20 cellular contexts compared by ENCODE assay signal in the genomic region with DNA sequence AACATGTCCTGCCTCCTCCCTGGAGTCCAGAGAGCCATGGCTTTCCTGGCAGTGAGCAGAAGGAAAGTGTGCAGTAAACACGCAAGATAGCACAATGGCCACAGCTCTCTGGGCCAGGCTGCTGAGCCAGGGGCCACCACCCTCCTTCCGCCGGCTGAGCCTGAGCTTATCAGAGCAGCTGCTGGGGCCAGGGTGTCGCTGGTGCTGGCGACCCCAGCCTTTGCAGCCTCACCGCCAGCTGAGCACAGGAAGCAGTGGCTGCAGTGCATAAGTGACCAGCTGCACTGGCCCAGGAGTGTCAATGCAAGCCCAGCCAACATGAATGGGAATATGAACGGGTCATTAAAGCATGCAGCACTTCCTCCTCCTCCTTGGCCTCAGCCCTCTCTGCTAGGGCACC.
DNase-seq lines count a peak whose midpoint lies in the region; ATAC-seq and TF ChIP-seq lines count a peak whose summit lies in the region.
"Had no signal": no experiment of that assay in that cellular context is flagged by ENCODE, and none has a peak within 500 bp of the region (broad histone marks: within the 10 kb centered on the region; RNA-seq: fewer than 3 reads in every experiment).

No MANE protein-coding gene starts in this region.

- BruUV-seq in Caco-2 (replicated peaks; lab: Mats Ljungman, UMichigan) = no TSS peak

- H3K27ac ChIP-seq in SK-N-SH (ENCODE audit: low read depth in 2 of 2, low read length in 1 of 2) (no peak overlapping the region), RWPE1 (peak overlapping the region; percentile 89), smooth muscle cell (ENCODE audit: low read depth) (no peak overlapping the region)
- H3K27ac ChIP-seq: adrenal gland, cardiac muscle cell, heart left ventricle, psoas muscle, tibial nerve had no signal

- H3K4me1 ChIP-seq in SK-N-SH (ENCODE audit: control insufficient read depth in 1 of 2, insufficient read depth in 2 of 2, low read depth in 1 of 2, low read length in 1 of 2) (peaks cover 42 to 66% of the 10 kb centered on the region in 2 experiments), smooth muscle cell (ENCODE audit: low read depth) (peaks cover 11% of the 10 kb centered on the region), Caco-2 (peaks cover 26% of the 10 kb centered on the region)

- H3K4me3 ChIP-seq in SK-N-SH (ENCODE audit: low read depth in 2 of 2, low read length in 1 of 2) (no peak overlapping the region), smooth muscle cell (no peak overlapping the region), Caco-2 (ENCODE audit: low read depth, low read length) (no peak overlapping the region)
- H3K4me3 ChIP-seq: adrenal gland, cardiac muscle cell, heart left ventricle, psoas muscle, tibial nerve had no signal

- H3K79me2 ChIP-seq in SK-N-SH (ENCODE audit: insufficient read depth) (no peaks in the 10 kb centered on the region), smooth muscle cell (ENCODE audit: low read depth) (no peaks in the 10 kb centered on the region)

- no peak for ATAC-seq in SK-N-SH treated with all-trans-retinoic acid at 6 μM for 48 hours
- peak; percentile 15 for ATAC-seq in left lobe of liver
- ATAC-seq: activated T-helper 17 cell treated with anti-CD3 and anti-CD28 coated beads, Interleukin-2, amount 50 U/mL, for 72 hours; naive thymus-derived CD4-positive, alpha-beta T cell; psoas muscle; stimulated activated naive B cell treated with anti-CD40 and anti-IgM and Interleukin-4, amounts not matched to agents 10 μg/mL and 1 μg/mL and 100 μg/mL, for 72 hours had no signal

- no peak overlapping the region for H3K4me3 Mint-ChIP-seq in Caco-2 (ENCODE audit: unreplicated experiment)
- H3K4me3 Mint-ChIP-seq: activated T-helper 17 cell treated with anti-CD3 and anti-CD28 coated beads, Interleukin-2, amount 50 U/mL, for 72 hours; CD4-positive, CD25-positive, alpha-beta regulatory T cell; memory B cell; naive thymus-derived CD4-positive, alpha-beta T cell; stimulated activated naive B cell treated with anti-CD40 and anti-IgM and Interleukin-4, amounts not matched to agents 10 μg/mL and 1 μg/mL and 100 μg/mL, for 72 hours had no signal

- no peak for TF ChIP-seq RAD21 in SK-N-SH (IDR thresholded peaks at IDR 0.05; ENCODE audit: low read length)

- H3K4me1 Mint-ChIP-seq in Caco-2 (ENCODE audit: low read depth, unreplicated experiment) = peaks cover 35% of the 10 kb centered on the region

- H3K27me3 ChIP-seq in SK-N-SH (ENCODE audit: insufficient read depth) = no peaks in the 10 kb centered on the region
- H3K27me3 ChIP-seq in smooth muscle cell (ENCODE audit: low read depth) = no peaks in the 10 kb centered on the region
- H3K27me3 ChIP-seq in Caco-2 (replicated peaks; ENCODE audit: control insufficient read depth, insufficient read depth, low read length) = no peaks in the 10 kb centered on the region
- H3K27me3 ChIP-seq: adrenal gland, cardiac muscle cell, heart left ventricle, tibial nerve had no signal

- no peak overlapping the region for H3K9ac ChIP-seq in SK-N-SH
- no peak overlapping the region for H3K9ac ChIP-seq in smooth muscle cell (ENCODE audit: low read depth)

- H4K20me1 ChIP-seq in SK-N-SH (ENCODE audit: insufficient read depth) (no peaks in the 10 kb centered on the region), smooth muscle cell (ENCODE audit: low read depth) (no peaks in the 10 kb centered on the region)

- H3K36me3 ChIP-seq in SK-N-SH (replicated peaks in 1 of 2; ENCODE audit: control insufficient read depth in 1 of 2, insufficient read depth in 2 of 2, low read length in 1 of 2) = no peaks in the 10 kb centered on the region
- H3K36me3 ChIP-seq in smooth muscle cell (ENCODE audit: low read depth) = no peaks in the 10 kb centered on the region
- H3K36me3 ChIP-seq in Caco-2 (ENCODE audit: control insufficient read depth, insufficient read depth, low read length) = no peaks in the 10 kb centered on the region
- H3K36me3 ChIP-seq: adrenal gland, cardiac muscle cell, heart left ventricle, tibial nerve had no signal

- DNase-seq in SK-N-SH (peak; percentile 80), RWPE1 (ENCODE audit: low spot score) (no peak), left lobe of liver (ENCODE audit: low spot score) (no peak), smooth muscle cell (lab: John Stamatoyannopoulos, UW; ENCODE audit: unreplicated experiment) (no peak), Caco-2 (no peak), NCI-H345 (lab: John Stamatoyannopoulos, UW) (no peak), hepatic stellate cell (ENCODE audit: low spot score) (no peak)
- DNase-seq: CD4-positive, CD25-positive, alpha-beta regulatory T cell; DMS79 treated with DMSO at 0.1 percent for 48 hours; effector CD4-positive, alpha-beta T cell; naive thymus-derived CD4-positive, alpha-beta T cell; psoas muscle; stimulated activated naive B cell treated with anti-CD40 and anti-IgM and Interleukin-4, amounts not matched to agents 10 μg/mL and 1 μg/mL and 100 μg/mL, for 72 hours had no signal

- no peaks in the 10 kb centered on the region for H3K27me3 Mint-ChIP-seq in Caco-2 (ENCODE audit: insufficient read depth, unreplicated experiment)
- H3K27me3 Mint-ChIP-seq: activated T-helper 17 cell treated with anti-CD3 and anti-CD28 coated beads, Interleukin-2, amount 50 U/mL, for 72 hours; CD4-positive, CD25-positive, alpha-beta regulatory T cell had no signal

- POLR2A ChIA-PET in SK-N-SH (lab: Yijun Ruan, JAX) (interaction anchor here (1.0 kb wide), 1 partner anchor 244 kb away, joined by 3 read pairs; no protein-coding TSS in a partner anchor), RWPE1 (lab: Yijun Ruan, JAX; ENCODE audit: low non-redundant PET) (no interaction called here), Caco-2 (lab: Charles Lee) (no interaction called here)

- WGBS in SK-N-SH (ENCODE audit: low lambda C conversion rate) = 88% methylated on average over 6 of the region's 7 CpGs
- WGBS in smooth muscle cell (ENCODE audit: low lambda C conversion rate) = 22% methylated on average over 7 of the region's 7 CpGs

- no peaks in the 10 kb centered on the region for H3K36me3 Mint-ChIP-seq in Caco-2 (ENCODE audit: insufficient read depth, unreplicated experiment)
- H3K36me3 Mint-ChIP-seq: CD4-positive, CD25-positive, alpha-beta regulatory T cell; memory B cell; naive thymus-derived CD4-positive, alpha-beta T cell had no signal

- H3K9me3 ChIP-seq in SK-N-SH (no peaks in the 10 kb centered on the region), smooth muscle cell (replicated peaks; ENCODE audit: low read depth) (no peaks in the 10 kb centered on the region), Caco-2 (no peaks in the 10 kb centered on the region)
- H3K9me3 ChIP-seq: adrenal gland, heart left ventricle, psoas muscle, tibial nerve had no signal

- H3K4me2 ChIP-seq in SK-N-SH (no peak overlapping the region), smooth muscle cell (peak overlapping the region; percentile 18)

- no peak for TF ChIP-seq EP300 in SK-N-SH (IDR thresholded peaks at IDR 0.05; ENCODE audit: borderline replicate concordance in 1 of 2, low read depth in 1 of 2, low read length in 1 of 2)

- H2AFZ ChIP-seq in SK-N-SH (ENCODE audit: low read depth) (no peak overlapping the region), smooth muscle cell (ENCODE audit: low read depth) (peak overlapping the region; percentile 50)

- H3K9me3 Mint-ChIP-seq in Caco-2 (ENCODE audit: unreplicated experiment) = no peaks in the 10 kb centered on the region
- H3K9me3 Mint-ChIP-seq: activated T-helper 17 cell treated with anti-CD3 and anti-CD28 coated beads, Interleukin-2, amount 50 U/mL, for 72 hours; memory B cell; naive thymus-derived CD4-positive, alpha-beta T cell; stimulated activated naive B cell treated with anti-CD40 and anti-IgM and Interleukin-4, amounts not matched to agents 10 μg/mL and 1 μg/mL and 100 μg/mL, for 72 hours had no signal

- TF ChIP-seq CTCF in SK-N-SH (IDR thresholded peaks at IDR 0.05) (no peak), RWPE1 (conservative IDR thresholded peaks at IDR 0.05; ENCODE audit: low read depth) (no peak), smooth muscle cell (IDR thresholded peaks at IDR 0.05; ENCODE audit: borderline replicate concordance, insufficient read depth, poor library complexity, severe bottlenecking) (no peak), Caco-2 (IDR thresholded peaks at IDR 0.05; ENCODE audit: insufficient read depth in 1 of 2, low read depth in 1 of 2, low read length in 1 of 2, severe bottlenecking in 1 of 2, unreplicated experiment in 1 of 2) (no peak)

- H3K27ac Mint-ChIP-seq in Caco-2 (ENCODE audit: unreplicated experiment) = no peak overlapping the region
- H3K27ac Mint-ChIP-seq: activated T-helper 17 cell treated with anti-CD3 and anti-CD28 coated beads, Interleukin-2, amount 50 U/mL, for 72 hours; CD4-positive, CD25-positive, alpha-beta regulatory T cell; memory B cell; stimulated activated naive B cell treated with anti-CD40 and anti-IgM and Interleukin-4, amounts not matched to agents 10 μg/mL and 1 μg/mL and 100 μg/mL, for 72 hours had no signal

- H3F3A ChIP-seq in SK-N-SH (replicated peaks; ENCODE audit: insufficient read depth) (peaks cover 18% of the 10 kb centered on the region), smooth muscle cell (ENCODE audit: low read depth) (peaks cover 4% of the 10 kb centered on the region)

- no peaks in the 10 kb centered on the region for H3K9me2 ChIP-seq in SK-N-SH

- intact Hi-C loops in Caco-2 (cut with micrococcal nuclease; ENCODE audit: unreplicated experiment) = no loop called here

- CTCF ChIA-PET in SK-N-SH (lab: Yijun Ruan, JAX) = interaction anchor here (1.2 to 2.3 kb wide), 4 partner anchors 8 to 37 kb away, joined by 3 to 10 read pairs (median 4); no protein-coding TSS in a partner anchor
- CTCF ChIA-PET in RWPE1 (lab: Yijun Ruan, JAX) = no interaction called here
- CTCF ChIA-PET in Caco-2 (lab: Charles Lee) = no interaction called here

TF ChIP-seq in SK-N-SH, 30 proteins besides CTCF, POLR2A, EP300 and RAD21:
- 0 out of 2 replicates have a peak, but pooled peaks have one; percentile 5 for TF ChIP-seq GATA2 (CRISPR knock-in tag; IDR thresholded peaks at IDR 0.05)
- TF ChIP-seq MEF2A (IDR thresholded peaks at IDR 0.05; ENCODE audit: borderline replicate concordance, low read depth) = no peak

TF ChIP-seq in SK-N-SH treated with all-trans-retinoic acid at 6 μM for 48 hours, 23 proteins besides CTCF, POLR2A, EP300 and RAD21 (continues in another document):
- TF ChIP-seq ZC3H10 (CRISPR knock-in tag; IDR thresholded peaks at IDR 0.05) = no peak
- TF ChIP-seq OSR1 (CRISPR knock-in tag; IDR thresholded peaks at IDR 0.05) = no peak
- no peak for TF ChIP-seq ISL1 (CRISPR knock-in tag; IDR thresholded peaks at IDR 0.05)
- TF ChIP-seq SNAI2 (CRISPR knock-in tag; IDR thresholded peaks at IDR 0.05) = no peak
